ENCODE assay signal across 25 cellular contexts in genomic region chr12:131261906-131262305, GRCh38.
"Had no signal": no experiment of that assay in that cellular context is flagged by ENCODE, and none has a peak within 500 bp of the region (broad histone marks: within the 10 kb centered on the region; RNA-seq: fewer than 3 reads in every experiment).

No MANE protein-coding gene starts in this region.

- H3K9me3 ChIP-seq: gastrocnemius medialis, heart left ventricle, mucosa of descending colon, ovary, right lobe of liver, stomach, tibial artery had no signal

- H3K36me3 ChIP-seq: gastrocnemius medialis, heart left ventricle, ovary, right lobe of liver, stomach, tibial artery had no signal

- H3K27me3 ChIP-seq: hepatocyte, ovary, right lobe of liver had no signal

- H3K4me1 ChIP-seq: gastrocnemius medialis, heart left ventricle, right lobe of liver, stomach, tibial artery had no signal

- DNase-seq: effector CD8-positive, alpha-beta T cell; endodermal cell; foreskin fibroblast; gastrocnemius medialis; mesenchymal stem cell; mucosa of descending colon; naive B cell; nucleus accumbens; ovary; retina; small intestine; stimulated activated CD4-positive, alpha-beta T cell treated with anti-CD3 and anti-CD28 coated beads, Interleukin-12 subunit alpha, Interleukin-12 subunit beta, amount 100 ng/mL, for 4 hours; stimulated activated CD4-positive, alpha-beta T cell treated with anti-CD3 and anti-CD28 coated beads, Interleukin-1b, Interleukin-23, amount 100 ng/mL, for 48 hours; stimulated activated CD4-positive, alpha-beta T cell treated with anti-CD3 and anti-CD28 coated beads, Interleukin-4, amount 100 ng/mL, for 1 hour; stimulated activated CD8-positive, alpha-beta memory T cell treated with anti-CD3 and anti-CD28 coated beads, Interleukin-4, amount 100 ng/mL, for 48 hours; stimulated activated naive CD4-positive, alpha-beta T cell treated with Interleukin-2 at 50 U/mL for 16 hours; stomach; tibial artery had no signal

- H3K27ac ChIP-seq: epithelial cell of prostate, gastrocnemius medialis, heart left ventricle, hepatocyte, ovary, right lobe of liver, stomach, tibial artery had no signal

- ATAC-seq: esophagus mucosa; gastrocnemius medialis; heart left ventricle; left lobe of liver; mucosa of descending colon; natural killer cell treated with Interleukin-12 subunit alpha and Interleukin-12 subunit beta and Interleukin-15 and Interleukin-18, amount 100 ng/mL, for 72 hours; right lobe of liver had no signal

- H3K4me3 ChIP-seq: gastrocnemius medialis, heart left ventricle, hepatocyte, mucosa of descending colon, ovary, right lobe of liver, stomach, tibial artery had no signal
